ENCODE assay signal across 18 cellular contexts in the genomic region with DNA sequence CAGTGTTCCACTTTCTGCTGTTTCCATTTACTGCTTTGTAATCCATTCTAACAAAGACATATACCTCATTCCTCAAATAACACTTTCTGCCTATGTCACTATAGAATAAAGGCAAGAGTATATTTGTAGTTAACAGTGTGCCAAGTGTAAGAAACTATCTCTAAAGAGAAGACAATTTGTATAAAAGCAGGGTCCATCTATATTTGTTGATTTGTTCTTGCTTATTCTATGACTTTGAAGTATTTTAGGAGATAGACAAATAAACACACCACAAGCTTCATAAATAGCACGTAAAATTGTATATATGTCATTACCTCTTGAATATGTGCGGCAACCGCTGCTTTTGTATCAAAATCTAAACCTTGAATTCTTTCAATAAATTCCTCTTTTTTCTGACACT.
"Had no signal": no experiment of that assay in that cellular context is flagged by ENCODE, and none has a peak within 500 bp of the region (broad histone marks: within the 10 kb centered on the region; RNA-seq: fewer than 3 reads in every experiment).

No MANE protein-coding gene starts in this region.

- DNase-seq: activated CD4-positive, alpha-beta T cell treated with anti-CD3 and anti-CD28 coated beads, Interleukin-2, amount 50 U/mL, for 1 hour; activated CD4-positive, CD25-positive, alpha-beta regulatory T cell treated with anti-CD3 and anti-CD28 coated beads, Interleukin-2, amount 50 U/mL, for 72 hours; activated CD8-positive, alpha-beta memory T cell treated with anti-CD3 and anti-CD28 coated beads, Interleukin-2, amount 50 U/mL, for 48 hours; activated effector memory CD4-positive, alpha-beta T cell treated with Interleukin-2 at 50 U/mL for 16 hours; activated naive CD4-positive, alpha-beta T cell treated with anti-CD3 and anti-CD28 coated beads, Interleukin-2, amount 10 ng/mL, durations not matched to agents 7 days and 5 days; activated naive CD8-positive, alpha-beta T cell treated with anti-CD3 and anti-CD28 coated beads, Interleukin-2, amount 50 U/mL, for 24 hours; activated T-cell treated with anti-CD3 and anti-CD28 coated beads, Interleukin-2, amount 50 U/mL, for 48 hours; cerebellar nuclear complex; effector memory CD4-positive, alpha-beta T cell; nephron progenitor cell; stimulated activated CD4-positive, alpha-beta T cell treated with anti-CD3 and anti-CD28 coated beads, Interleukin-12 subunit alpha, Interleukin-12 subunit beta, amount 100 ng/mL, for 4 hours; stimulated activated CD4-positive, alpha-beta T cell treated with anti-CD3 and anti-CD28 coated beads, Interleukin-2, amount 100 ng/mL, for 24 hours; stimulated activated naive CD8-positive, alpha-beta T cell treated with anti-CD3 and anti-CD28 coated beads, Interleukin-15, Interleukin-2, amounts not matched to agents 100 U/mL and 50 U/mL, for 24 hours; T-helper 17 cell; upper lobe of right lung had no signal

- H3K36me3 ChIP-seq: ascending aorta, breast epithelium, suprapubic skin, upper lobe of right lung had no signal

- ATAC-seq: activated naive CD8-positive, alpha-beta T cell treated with anti-CD3 and anti-CD28 coated beads, Interleukin-2, amount 50 U/mL, for 24 hours; stimulated activated naive CD8-positive, alpha-beta T cell treated with anti-CD3 and anti-CD28 coated beads, Interleukin-15, Interleukin-2, amounts not matched to agents 100 U/mL and 50 U/mL, for 24 hours; T-helper 17 cell had no signal

- H3K4me1 ChIP-seq: breast epithelium, upper lobe of right lung had no signal

- H3K27me3 ChIP-seq: ascending aorta, breast epithelium, suprapubic skin, upper lobe of right lung had no signal

- H3K27ac ChIP-seq: suprapubic skin, upper lobe of right lung had no signal

- H3K4me3 ChIP-seq: ascending aorta, breast epithelium, suprapubic skin, upper lobe of right lung had no signal

- H3K9me3 ChIP-seq: ascending aorta, breast epithelium, suprapubic skin, upper lobe of right lung had no signal
